In genomic region chr2:8587251-8587791, GRCh38 we compare ENCODE assay signal across 18 cellular contexts.
DNase-seq lines count a peak whose midpoint lies in the region; ATAC-seq and TF ChIP-seq lines count a peak whose summit lies in the region.
"Had no signal": no experiment of that assay in that cellular context is flagged by ENCODE, and none has a peak within 500 bp of the region (broad histone marks: within the 10 kb centered on the region; RNA-seq: fewer than 3 reads in every experiment).

No MANE protein-coding gene starts in this region.

- H3K18ac ChIP-seq in mesendoderm (ENCODE audit: low read length), result no peak overlapping the region

- H3K4me2 ChIP-seq in mesendoderm (ENCODE audit: low read length), result no peak overlapping the region
- H3K4me2 ChIP-seq: GM23338 had no signal

- H4K5ac ChIP-seq in mesendoderm (ENCODE audit: low read length), result no peak overlapping the region

- CTCF ChIA-PET in activated CD8-positive, alpha-beta T cell treated with anti-CD3 and anti-CD28 coated beads, Interleukin-2, amount 10 ng/mL, durations not matched to agents 7 days and 5 days (lab: Charles Lee), result no interaction called here
- CTCF ChIA-PET in activated CD8-positive, alpha-beta T cell treated with anti-CD3 and anti-CD28 coated beads for 36 hours (lab: Charles Lee), result no interaction called here

- H3K4me1 Mint-ChIP-seq in activated CD8-positive, alpha-beta T cell treated with anti-CD3 and anti-CD28 coated beads, Interleukin-2, amount 10 ng/mL, durations not matched to agents 7 days and 5 days (ENCODE audit: low read depth), result peaks cover 61% of the 10 kb centered on the region
- peaks cover 39% of the 10 kb centered on the region for H3K4me1 Mint-ChIP-seq in activated CD8-positive, alpha-beta T cell treated with anti-CD3 and anti-CD28 coated beads for 36 hours (ENCODE audit: low read depth)
- H3K4me1 Mint-ChIP-seq in effector memory CD8-positive, alpha-beta T cell (ENCODE audit: low read depth in 2 of 2), result peaks cover 29 to 38% of the 10 kb centered on the region in 2 donors
- H3K4me1 Mint-ChIP-seq in stimulated activated effector memory CD8-positive, alpha-beta T cell treated with anti-CD3 and anti-CD28 coated beads, Interleukin-12 subunit alpha, Interleukin-12 subunit beta, amount 100 ng/mL, for 72 hours, result peaks cover 32% of the 10 kb centered on the region

- no peaks in the 10 kb centered on the region for H3K79me1 ChIP-seq in mesendoderm (ENCODE audit: low read length)

- no peak overlapping the region for H3K4me3 ChIP-seq in mesendoderm (ENCODE audit: low read length)
- H3K4me3 ChIP-seq: BLaER1 treated with 17β-estradiol and CSF1 and Interleukin-3, amounts not matched to agents 10 nM and 100 nM; GM23338 had no signal

- no peaks in the 10 kb centered on the region for H3K27me3 ChIP-seq in mesendoderm (ENCODE audit: insufficient read depth, low read length, poor library complexity)
- H3K27me3 ChIP-seq: BLaER1 treated with 17β-estradiol and CSF1 and Interleukin-3, amounts not matched to agents 10 nM and 100 nM had no signal

- H3K36me3 Mint-ChIP-seq in activated CD8-positive, alpha-beta T cell treated with anti-CD3 and anti-CD28 coated beads, Interleukin-2, amount 10 ng/mL, durations not matched to agents 7 days and 5 days (ENCODE audit: low read depth), result no peaks in the 10 kb centered on the region
- no peaks in the 10 kb centered on the region for H3K36me3 Mint-ChIP-seq in activated CD8-positive, alpha-beta T cell treated with anti-CD3 and anti-CD28 coated beads for 36 hours (ENCODE audit: low read depth)
- no peaks in the 10 kb centered on the region for H3K36me3 Mint-ChIP-seq in effector memory CD8-positive, alpha-beta T cell (ENCODE audit: insufficient read depth)
- no peaks in the 10 kb centered on the region for H3K36me3 Mint-ChIP-seq in stimulated activated effector memory CD8-positive, alpha-beta T cell treated with anti-CD3 and anti-CD28 coated beads, Interleukin-12 subunit alpha, Interleukin-12 subunit beta, amount 100 ng/mL, for 72 hours
- H3K36me3 Mint-ChIP-seq: CD8-positive, alpha-beta memory T cell had no signal

- ATAC-seq in activated CD8-positive, alpha-beta T cell treated with anti-CD3 and anti-CD28 coated beads, Interleukin-2, amount 10 ng/mL, durations not matched to agents 7 days and 5 days, result no peak
- ATAC-seq in activated CD8-positive, alpha-beta T cell treated with anti-CD3 and anti-CD28 coated beads for 36 hours, result no peak
- no peak for ATAC-seq in effector memory CD8-positive, alpha-beta T cell (replicated peaks)
- no peak for ATAC-seq in stimulated activated effector memory CD8-positive, alpha-beta T cell treated with anti-CD3 and anti-CD28 coated beads, Interleukin-12 subunit alpha, Interleukin-12 subunit beta, amount 100 ng/mL, for 72 hours
- ATAC-seq: GM23338 had no signal

- H3K56ac ChIP-seq in mesendoderm (ENCODE audit: low read length), result peak overlapping the region; percentile 54

- no CpG with 5 or more reads among the region's 19 CpGs for WGBS in mesendoderm (ENCODE audit: extremely low coverage, insufficient coverage, low lambda C conversion rate)

- H3K4me3 Mint-ChIP-seq in activated CD8-positive, alpha-beta T cell treated with anti-CD3 and anti-CD28 coated beads, Interleukin-2, amount 10 ng/mL, durations not matched to agents 7 days and 5 days, result no peak overlapping the region
- no peak overlapping the region for H3K4me3 Mint-ChIP-seq in activated CD8-positive, alpha-beta T cell treated with anti-CD3 and anti-CD28 coated beads for 36 hours
- peak overlapping the region in 1 of 2 donors; percentile 81 for H3K4me3 Mint-ChIP-seq in effector memory CD8-positive, alpha-beta T cell
- no peak overlapping the region for H3K4me3 Mint-ChIP-seq in stimulated activated effector memory CD8-positive, alpha-beta T cell treated with anti-CD3 and anti-CD28 coated beads, Interleukin-12 subunit alpha, Interleukin-12 subunit beta, amount 100 ng/mL, for 72 hours
- H3K4me3 Mint-ChIP-seq: GM23338 had no signal

- no peak overlapping the region for H4K8ac ChIP-seq in mesendoderm (ENCODE audit: low read depth, low read length)

- H2AK5ac ChIP-seq in mesendoderm (ENCODE audit: low read length), result no peak overlapping the region

- TF ChIP-seq CTCF in activated CD8-positive, alpha-beta T cell treated with anti-CD3 and anti-CD28 coated beads for 36 hours (IDR thresholded peaks at IDR 0.05), result no peak

- peak overlapping the region; percentile 28 for H3K27ac Mint-ChIP-seq in activated CD8-positive, alpha-beta T cell treated with anti-CD3 and anti-CD28 coated beads, Interleukin-2, amount 10 ng/mL, durations not matched to agents 7 days and 5 days
- no peak overlapping the region for H3K27ac Mint-ChIP-seq in activated CD8-positive, alpha-beta T cell treated with anti-CD3 and anti-CD28 coated beads for 36 hours
- H3K27ac Mint-ChIP-seq in effector memory CD8-positive, alpha-beta T cell, result peak overlapping the region; percentile 46 to 60
- peak overlapping the region; percentile 63 for H3K27ac Mint-ChIP-seq in stimulated activated effector memory CD8-positive, alpha-beta T cell treated with anti-CD3 and anti-CD28 coated beads, Interleukin-12 subunit alpha, Interleukin-12 subunit beta, amount 100 ng/mL, for 72 hours
- H3K27ac Mint-ChIP-seq: GM23338 had no signal

- H2BK120ac ChIP-seq in mesendoderm (ENCODE audit: low read depth, low read length), result no peak overlapping the region

- H2BK5ac ChIP-seq in mesendoderm (ENCODE audit: low read length), result no peak overlapping the region

- no peaks in the 10 kb centered on the region for H3K36me3 ChIP-seq in mesendoderm (ENCODE audit: control insufficient read depth, insufficient read depth, low read length)
- H3K36me3 ChIP-seq: BLaER1 treated with 17β-estradiol and CSF1 and Interleukin-3, amounts not matched to agents 10 nM and 100 nM had no signal

- no peak overlapping the region for H3K9ac ChIP-seq in mesendoderm (ENCODE audit: low read length)

- H3K79me2 ChIP-seq in mesendoderm (ENCODE audit: control insufficient read depth, insufficient read depth, low read length), result no peaks in the 10 kb centered on the region

- H2BK15ac ChIP-seq in mesendoderm (replicated peaks; ENCODE audit: low read depth), result no peak overlapping the region

- no peak overlapping the region for H3K27ac ChIP-seq in mesendoderm (ENCODE audit: low read depth, low read length)
- H3K27ac ChIP-seq: HL-60 had no signal

- H3K27me3 Mint-ChIP-seq in activated CD8-positive, alpha-beta T cell treated with anti-CD3 and anti-CD28 coated beads, Interleukin-2, amount 10 ng/mL, durations not matched to agents 7 days and 5 days (ENCODE audit: low read depth), result peaks cover 10% of the 10 kb centered on the region
- H3K27me3 Mint-ChIP-seq in activated CD8-positive, alpha-beta T cell treated with anti-CD3 and anti-CD28 coated beads for 36 hours, result peaks cover 3% of the 10 kb centered on the region
- H3K27me3 Mint-ChIP-seq in effector memory CD8-positive, alpha-beta T cell, result peaks cover 0 to 9% of the 10 kb centered on the region in 2 donors

- H3K9me3 Mint-ChIP-seq in activated CD8-positive, alpha-beta T cell treated with anti-CD3 and anti-CD28 coated beads, Interleukin-2, amount 10 ng/mL, durations not matched to agents 7 days and 5 days (ENCODE audit: insufficient read depth), result no peaks in the 10 kb centered on the region
- H3K9me3 Mint-ChIP-seq in activated CD8-positive, alpha-beta T cell treated with anti-CD3 and anti-CD28 coated beads for 36 hours, result no peaks in the 10 kb centered on the region
- H3K9me3 Mint-ChIP-seq in effector memory CD8-positive, alpha-beta T cell, result no peaks in the 10 kb centered on the region
- no peaks in the 10 kb centered on the region for H3K9me3 Mint-ChIP-seq in stimulated activated effector memory CD8-positive, alpha-beta T cell treated with anti-CD3 and anti-CD28 coated beads, Interleukin-12 subunit alpha, Interleukin-12 subunit beta, amount 100 ng/mL, for 72 hours
- H3K9me3 Mint-ChIP-seq: CD8-positive, alpha-beta memory T cell; GM23338 had no signal

- intact Hi-C loops in activated CD8-positive, alpha-beta T cell treated with anti-CD3 and anti-CD28 coated beads for 36 hours (cut with micrococcal nuclease), result no loop called here

- no peak overlapping the region for H3K23ac ChIP-seq in mesendoderm (ENCODE audit: low read length)

- peaks cover 3% of the 10 kb centered on the region for H3K4me1 ChIP-seq in mesendoderm (ENCODE audit: control insufficient read depth, low read depth, low read length)

- POLR2A ChIA-PET in activated CD8-positive, alpha-beta T cell treated with anti-CD3 and anti-CD28 coated beads, Interleukin-2, amount 10 ng/mL, durations not matched to agents 7 days and 5 days (lab: Charles Lee), result interaction anchor here (0.6 to 1.8 kb wide), 2 partner anchors 94 to 95 kb away, joined by 3 to 12 read pairs; partner anchors contain the start of gene ID2
- POLR2A ChIA-PET in activated CD8-positive, alpha-beta T cell treated with anti-CD3 and anti-CD28 coated beads for 36 hours (lab: Charles Lee), result interaction anchor here (1.1 kb wide), 1 partner anchor 93 kb away, joined by 4 read pairs; no protein-coding TSS in a partner anchor

- no peak overlapping the region for H3K4ac ChIP-seq in mesendoderm (ENCODE audit: low read depth, low read length)

- no peak for DNase-seq in activated CD8-positive, alpha-beta T cell treated with anti-CD3 and anti-CD28 coated beads, Interleukin-2, amount 10 ng/mL, durations not matched to agents 7 days and 5 days
- no peak for DNase-seq in activated CD8-positive, alpha-beta T cell treated with anti-CD3 and anti-CD28 coated beads for 36 hours
- DNase-seq in effector memory CD8-positive, alpha-beta T cell, result no peak
- DNase-seq in mesendoderm (no peak), DMS53 treated with DMSO at 0.1 percent for 48 hours (lab: John Stamatoyannopoulos, UW; ENCODE audit: unreplicated experiment) (no peak), NCI-H1417 treated with DMSO at 0.1 percent for 48 hours (lab: John Stamatoyannopoulos, UW) (no peak), DMS79 treated with DMSO at 0.1 percent for 48 hours (lab: John Stamatoyannopoulos, UW) (no peak)
- DNase-seq in stimulated activated effector memory CD8-positive, alpha-beta T cell treated with anti-CD3 and anti-CD28 coated beads, Interleukin-12 subunit alpha, Interleukin-12 subunit beta, amount 100 ng/mL, for 72 hours (ENCODE audit: low spot score in 2 of 2), result no peak
- DNase-seq: CD8-positive, alpha-beta memory T cell; DND-41; GDM1; NCI-H187 treated with DMSO at 0.1 percent for 48 hours; NCI-H446; NCI-H69; NK-92 treated with Interleukin-12 subunit alpha and Interleukin-12 subunit beta, amount 100 ng/mL, for 24 hours had no signal
